Comparison of ENCODE assay signal across 16 cellular contexts in genomic region chr2:182949052-182949451, GRCh38.
DNase-seq lines count a peak whose midpoint lies in the region; ATAC-seq and TF ChIP-seq lines count a peak whose summit lies in the region.
"Had no signal": no experiment of that assay in that cellular context is flagged by ENCODE, and none has a peak within 500 bp of the region (broad histone marks: within the 10 kb centered on the region; RNA-seq: fewer than 3 reads in every experiment).

No MANE protein-coding gene starts in this region.

- DNase-seq in natural killer cell treated with Interleukin-12 subunit alpha and Interleukin-12 subunit beta and Interleukin-15 and Interleukin-18, amount 100 ng/mL, for 72 hours (ENCODE audit: low spot score): no peak
- DNase-seq in natural killer cell (no peak), RWPE1 (ENCODE audit: low spot score) (no peak), left ventricle myocardium superior (no peak)
- no peak for DNase-seq in stimulated activated effector memory CD8-positive, alpha-beta T cell treated with anti-CD3 and anti-CD28 coated beads, Interleukin-12 subunit alpha, Interleukin-12 subunit beta, amount 100 ng/mL, for 72 hours (ENCODE audit: low spot score in 2 of 2)
- DNase-seq: NCI-H1417 treated with DMSO at 0.1 percent for 48 hours; NCI-H2107; NCI-H524 treated with DMSO at 0.1 percent for 48 hours; pancreas; stimulated activated CD4-positive, alpha-beta T cell treated with anti-CD3 and anti-CD28 coated beads, Interleukin-1b, Interleukin-23, amount 100 ng/mL, for 48 hours; stimulated activated naive B cell treated with anti-CD40 and anti-IgM and Interleukin-4, amounts not matched to agents 10 μg/mL and 1 μg/mL and 100 μg/mL, for 72 hours had no signal

- H3K4me1 Mint-ChIP-seq in natural killer cell treated with Interleukin-12 subunit alpha and Interleukin-12 subunit beta and Interleukin-15 and Interleukin-18, amount 100 ng/mL, for 72 hours (ENCODE audit: low read depth in 2 of 2): peaks cover 0 to 11% of the 10 kb centered on the region in 2 donors
- H3K4me1 Mint-ChIP-seq in natural killer cell: no peaks in the 10 kb centered on the region
- peaks cover 11% of the 10 kb centered on the region for H3K4me1 Mint-ChIP-seq in stimulated activated effector memory CD8-positive, alpha-beta T cell treated with anti-CD3 and anti-CD28 coated beads, Interleukin-12 subunit alpha, Interleukin-12 subunit beta, amount 100 ng/mL, for 72 hours
- H3K4me1 Mint-ChIP-seq: stimulated activated naive B cell treated with anti-CD40 and anti-IgM and Interleukin-4, amounts not matched to agents 10 μg/mL and 1 μg/mL and 100 μg/mL, for 72 hours had no signal

- peak overlapping the region; percentile 47 for H3K4me3 Mint-ChIP-seq in natural killer cell treated with Interleukin-12 subunit alpha and Interleukin-12 subunit beta and Interleukin-15 and Interleukin-18, amount 100 ng/mL, for 72 hours
- H3K4me3 Mint-ChIP-seq in natural killer cell: no peak overlapping the region
- no peak overlapping the region for H3K4me3 Mint-ChIP-seq in stimulated activated effector memory CD8-positive, alpha-beta T cell treated with anti-CD3 and anti-CD28 coated beads, Interleukin-12 subunit alpha, Interleukin-12 subunit beta, amount 100 ng/mL, for 72 hours
- H3K4me3 Mint-ChIP-seq: activated CD4-positive, alpha-beta T cell treated with anti-CD3 and anti-CD28 coated beads for 36 hours; stimulated activated naive B cell treated with anti-CD40 and anti-IgM and Interleukin-4, amounts not matched to agents 10 μg/mL and 1 μg/mL and 100 μg/mL, for 72 hours had no signal

- ATAC-seq in natural killer cell treated with Interleukin-12 subunit alpha and Interleukin-12 subunit beta and Interleukin-15 and Interleukin-18, amount 100 ng/mL, for 72 hours: peak in 1 of 2 donors; percentile 63
- ATAC-seq in natural killer cell (no peak), left ventricle myocardium superior (peak; percentile 34), GM18858 (IDR thresholded peaks at IDR 0.05; ENCODE audit: unreplicated experiment) (no peak), HG03439 (IDR thresholded peaks at IDR 0.05; ENCODE audit: unreplicated experiment) (no peak), HG03378 (IDR thresholded peaks at IDR 0.05; ENCODE audit: unreplicated experiment) (no peak)
- peak; percentile 66 for ATAC-seq in stimulated activated effector memory CD8-positive, alpha-beta T cell treated with anti-CD3 and anti-CD28 coated beads, Interleukin-12 subunit alpha, Interleukin-12 subunit beta, amount 100 ng/mL, for 72 hours
- ATAC-seq: activated CD4-positive, alpha-beta T cell treated with anti-CD3 and anti-CD28 coated beads for 36 hours; activated naive CD4-positive, alpha-beta T cell treated with anti-CD3 and anti-CD28 coated beads, Interleukin-2, amount 50 U/mL, for 72 hours; stimulated activated naive B cell treated with anti-CD40 and anti-IgM and Interleukin-4, amounts not matched to agents 10 μg/mL and 1 μg/mL and 100 μg/mL, for 72 hours had no signal

- no peaks in the 10 kb centered on the region for H3K9me3 Mint-ChIP-seq in natural killer cell treated with Interleukin-12 subunit alpha and Interleukin-12 subunit beta and Interleukin-15 and Interleukin-18, amount 100 ng/mL, for 72 hours
- no peaks in the 10 kb centered on the region for H3K9me3 Mint-ChIP-seq in natural killer cell
- H3K9me3 Mint-ChIP-seq in stimulated activated effector memory CD8-positive, alpha-beta T cell treated with anti-CD3 and anti-CD28 coated beads, Interleukin-12 subunit alpha, Interleukin-12 subunit beta, amount 100 ng/mL, for 72 hours: no peaks in the 10 kb centered on the region
- H3K9me3 Mint-ChIP-seq: activated naive CD4-positive, alpha-beta T cell treated with anti-CD3 and anti-CD28 coated beads, Interleukin-2, amount 50 U/mL, for 72 hours; stimulated activated naive B cell treated with anti-CD40 and anti-IgM and Interleukin-4, amounts not matched to agents 10 μg/mL and 1 μg/mL and 100 μg/mL, for 72 hours had no signal

- POLR2A ChIA-PET in RWPE1 (lab: Yijun Ruan, JAX; ENCODE audit: low non-redundant PET): no interaction called here

- peaks cover 5% of the 10 kb centered on the region for H3K36me3 Mint-ChIP-seq in natural killer cell treated with Interleukin-12 subunit alpha and Interleukin-12 subunit beta and Interleukin-15 and Interleukin-18, amount 100 ng/mL, for 72 hours
- no peaks in the 10 kb centered on the region for H3K36me3 Mint-ChIP-seq in natural killer cell
- no peaks in the 10 kb centered on the region for H3K36me3 Mint-ChIP-seq in stimulated activated effector memory CD8-positive, alpha-beta T cell treated with anti-CD3 and anti-CD28 coated beads, Interleukin-12 subunit alpha, Interleukin-12 subunit beta, amount 100 ng/mL, for 72 hours
- H3K36me3 Mint-ChIP-seq: activated naive CD4-positive, alpha-beta T cell treated with anti-CD3 and anti-CD28 coated beads, Interleukin-2, amount 50 U/mL, for 72 hours; stimulated activated naive B cell treated with anti-CD40 and anti-IgM and Interleukin-4, amounts not matched to agents 10 μg/mL and 1 μg/mL and 100 μg/mL, for 72 hours had no signal

- TF ChIP-seq CTCF in natural killer cell (IDR thresholded peaks at IDR 0.05) (no peak), RWPE1 (conservative IDR thresholded peaks at IDR 0.05; ENCODE audit: low read depth) (no peak)

- intact Hi-C loops in natural killer cell (cut with micrococcal nuclease) (no loop called here), left ventricle myocardium superior (cut with micrococcal nuclease) (no loop called here)

- H3K27ac Mint-ChIP-seq in natural killer cell treated with Interleukin-12 subunit alpha and Interleukin-12 subunit beta and Interleukin-15 and Interleukin-18, amount 100 ng/mL, for 72 hours: peak overlapping the region in 1 of 2 donors; percentile 40
- no peak overlapping the region for H3K27ac Mint-ChIP-seq in natural killer cell
- no peak overlapping the region for H3K27ac Mint-ChIP-seq in stimulated activated effector memory CD8-positive, alpha-beta T cell treated with anti-CD3 and anti-CD28 coated beads, Interleukin-12 subunit alpha, Interleukin-12 subunit beta, amount 100 ng/mL, for 72 hours
- H3K27ac Mint-ChIP-seq: activated CD4-positive, alpha-beta T cell treated with anti-CD3 and anti-CD28 coated beads for 36 hours; activated naive CD4-positive, alpha-beta T cell treated with anti-CD3 and anti-CD28 coated beads, Interleukin-2, amount 50 U/mL, for 72 hours; stimulated activated naive B cell treated with anti-CD40 and anti-IgM and Interleukin-4, amounts not matched to agents 10 μg/mL and 1 μg/mL and 100 μg/mL, for 72 hours had no signal

- peak overlapping the region; percentile 62 for H3K27ac ChIP-seq in RWPE1
- H3K27ac ChIP-seq: pancreas had no signal

- H3K27me3 Mint-ChIP-seq in natural killer cell treated with Interleukin-12 subunit alpha and Interleukin-12 subunit beta and Interleukin-15 and Interleukin-18, amount 100 ng/mL, for 72 hours: no peaks in the 10 kb centered on the region
- H3K27me3 Mint-ChIP-seq in natural killer cell (ENCODE audit: low read depth in 2 of 2): no peaks in the 10 kb centered on the region
- H3K27me3 Mint-ChIP-seq: activated CD4-positive, alpha-beta T cell treated with anti-CD3 and anti-CD28 coated beads for 36 hours had no signal

- CTCF ChIA-PET in RWPE1 (lab: Yijun Ruan, JAX): no interaction called here

Comparison
In these comparisons a context has a peak if more than half of its experiments do, and no peak if none do; other contexts are left out.
1. ATAC-seq: peak in left ventricle myocardium superior (single experiment) and stimulated activated effector memory CD8-positive, alpha-beta T cell treated with anti-CD3 and anti-CD28 coated beads, Interleukin-12 subunit alpha, Interleukin-12 subunit beta, amount 100 ng/mL, for 72 hours (single experiment); none in natural killer cell (0 of 3), GM18858 (single experiment), HG03439 (single experiment) and HG03378 (single experiment).